Comparison of ENCODE assay signal across 39 cellular contexts in the genomic region with DNA sequence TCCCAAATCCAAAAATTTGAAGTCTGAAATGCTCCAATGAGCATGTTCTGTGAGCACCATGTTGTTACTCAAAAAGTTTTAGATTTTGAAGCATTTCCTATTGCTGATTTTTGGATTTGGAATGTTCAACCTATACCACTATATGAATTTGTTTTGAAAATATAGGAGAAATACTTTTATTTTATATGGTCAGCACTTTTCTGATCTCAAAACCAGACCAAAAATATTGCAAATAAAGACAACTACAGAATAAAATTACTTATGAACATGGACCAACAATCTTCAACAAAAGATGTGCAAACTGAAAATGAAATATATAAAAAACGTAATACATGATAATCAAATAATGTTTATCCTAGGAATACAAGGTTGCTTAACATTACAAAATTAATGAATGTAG.
"Had no signal": no experiment of that assay in that cellular context is flagged by ENCODE, and none has a peak within 500 bp of the region (broad histone marks: within the 10 kb centered on the region; RNA-seq: fewer than 3 reads in every experiment).

No MANE protein-coding gene starts in this region.

- H3K9me3 Mint-ChIP-seq: activated CD4-positive, alpha-beta memory T cell treated with anti-CD3 and anti-CD28 coated beads, Interleukin-2, amount 10 ng/mL, durations not matched to agents 7 days and 5 days; activated CD4-positive, alpha-beta T cell treated with anti-CD3 and anti-CD28 coated beads, Interleukin-2, amount 10 ng/mL, durations not matched to agents 7 days and 5 days; activated naive CD4-positive, alpha-beta T cell treated with anti-CD3 and anti-CD28 coated beads, Interleukin-2, amount 10 ng/mL, durations not matched to agents 7 days and 5 days; activated naive CD4-positive, alpha-beta T cell treated with anti-CD3 and anti-CD28 coated beads, Interleukin-2, amount 50 U/mL, for 24 hours; activated naive CD8-positive, alpha-beta T cell treated with anti-CD3 and anti-CD28 coated beads, Interleukin-2, amount 50 U/mL, for 24 hours; activated T-cell treated with anti-CD3 and anti-CD28 coated beads, Interleukin-2, amount 50 U/mL, for 24 hours; activated T-helper 2 cell treated with anti-CD3 and anti-CD28 coated beads, Interferon-gamma antibody, Interleukin-2, Interleukin-4, amounts not matched to agents 10 μg/mL and 5 μg/mL and 100 μg/mL, durations not matched to agents 14 hours and 24 hours and 36 hours; brain; central memory CD8-positive, alpha-beta T cell; T-helper 1 cell treated with Interleukin-12 subunit alpha and Interleukin-12 subunit beta and Interleukin-4 antibody, amounts not matched to agents 30 μg/mL and 1 μg/mL, for 36 hours; T-helper 2 cell treated with Interferon-gamma antibody and Interleukin-4, amounts not matched to agents 5 μg/mL and 100 μg/mL, for 36 hours had no signal

- H3K27me3 Mint-ChIP-seq: activated CD4-positive, alpha-beta memory T cell treated with anti-CD3 and anti-CD28 coated beads, Interleukin-2, amount 10 ng/mL, durations not matched to agents 7 days and 5 days; activated CD4-positive, alpha-beta T cell treated with anti-CD3 and anti-CD28 coated beads for 36 hours; activated CD4-positive, alpha-beta T cell treated with anti-CD3 and anti-CD28 coated beads, Interleukin-2, amount 10 ng/mL, durations not matched to agents 7 days and 5 days; activated CD8-positive, alpha-beta memory T cell treated with anti-CD3 and anti-CD28 coated beads, Interleukin-2, amount 10 ng/mL, durations not matched to agents 7 days and 5 days; activated naive CD4-positive, alpha-beta T cell treated with anti-CD3 and anti-CD28 coated beads, Interleukin-2, amount 10 ng/mL, durations not matched to agents 7 days and 5 days; activated naive CD4-positive, alpha-beta T cell treated with anti-CD3 and anti-CD28 coated beads, Interleukin-2, amount 50 U/mL, for 24 hours; activated naive CD8-positive, alpha-beta T cell; activated naive CD8-positive, alpha-beta T cell treated with anti-CD3 and anti-CD28 coated beads, Interleukin-2, amount 10 ng/mL, durations not matched to agents 7 days and 5 days; activated naive CD8-positive, alpha-beta T cell treated with anti-CD3 and anti-CD28 coated beads, Interleukin-2, amount 50 U/mL, for 24 hours; activated T-cell treated with anti-CD3 and anti-CD28 coated beads, Interleukin-2, amount 50 U/mL, for 24 hours; brain; central memory CD8-positive, alpha-beta T cell had no signal

- H3K4me1 ChIP-seq: ascending aorta had no signal

- DNase-seq: activated CD4-positive, alpha-beta memory T cell treated with anti-CD3 and anti-CD28 coated beads, Interleukin-2, amount 10 ng/mL, durations not matched to agents 7 days and 5 days; activated CD4-positive, alpha-beta T cell treated with anti-CD3 and anti-CD28 coated beads for 1 hour; activated CD4-positive, alpha-beta T cell treated with anti-CD3 and anti-CD28 coated beads for 36 hours; activated CD4-positive, alpha-beta T cell treated with anti-CD3 and anti-CD28 coated beads for 48 hours; activated CD4-positive, alpha-beta T cell treated with anti-CD3 and anti-CD28 coated beads, Interleukin-2, amount 10 ng/mL, durations not matched to agents 7 days and 5 days; activated CD4-positive, alpha-beta T cell treated with anti-CD3 and anti-CD28 coated beads, Interleukin-2, amount 50 U/mL, for 48 hours; activated CD4-positive, CD25-positive, alpha-beta regulatory T cell; activated CD8-positive, alpha-beta memory T cell treated with anti-CD3 and anti-CD28 coated beads for 24 hours; activated CD8-positive, alpha-beta memory T cell treated with anti-CD3 and anti-CD28 coated beads, Interleukin-2, amount 10 ng/mL, durations not matched to agents 7 days and 5 days; activated CD8-positive, alpha-beta memory T cell treated with anti-CD3 and anti-CD28 coated beads, Interleukin-2, amount 50 U/mL, for 48 hours; activated CD8-positive, alpha-beta T cell treated with anti-CD3 and anti-CD28 coated beads, Interleukin-2, amount 10 ng/mL, durations not matched to agents 7 days and 5 days; activated effector memory CD4-positive, alpha-beta T cell treated with Interleukin-2 at 50 U/mL for 16 hours; activated gamma-delta T cell; activated naive CD4-positive, alpha-beta T cell treated with anti-CD3 and anti-CD28 coated beads, Interleukin-2, amount 10 ng/mL, durations not matched to agents 7 days and 5 days; activated naive CD4-positive, alpha-beta T cell treated with Interleukin-2 at 50 U/mL for 16 hours; activated naive CD8-positive, alpha-beta T cell treated with anti-CD3 and anti-CD28 coated beads, Interleukin-2, amount 10 ng/mL, durations not matched to agents 7 days and 5 days; activated naive CD8-positive, alpha-beta T cell treated with anti-CD3 and anti-CD28 coated beads, Interleukin-2, amount 50 U/mL, for 24 hours; activated T-cell treated with anti-CD3 and anti-CD28 coated beads, Interleukin-2, amount 50 U/mL, for 24 hours; activated T-cell treated with anti-CD3 and anti-CD28 coated beads, Interleukin-2, amount 50 U/mL, for 48 hours; amygdala; anterior cingulate cortex; caudate nucleus; cerebellar nuclear complex; T-helper 1 cell; T-helper 2 cell; T-helper 9 cell; WERI-Rb-1 had no signal

- H3K9me3 ChIP-seq: ascending aorta had no signal

- H3K36me3 ChIP-seq: ascending aorta, cardiac muscle cell, WERI-Rb-1 had no signal

- ATAC-seq: activated CD4-positive, alpha-beta T cell treated with anti-CD3 and anti-CD28 coated beads for 36 hours; activated CD4-positive, CD25-positive, alpha-beta regulatory T cell treated with anti-CD3 and anti-CD28 coated beads, Interleukin-2, amount 50 U/mL, for 24 hours; activated CD8-positive, alpha-beta memory T cell treated with anti-CD3 and anti-CD28 coated beads, Interleukin-2, amount 10 ng/mL, durations not matched to agents 7 days and 5 days; activated CD8-positive, alpha-beta T cell treated with anti-CD3 and anti-CD28 coated beads, Interleukin-2, amount 10 ng/mL, durations not matched to agents 7 days and 5 days; activated naive CD8-positive, alpha-beta T cell treated with anti-CD3 and anti-CD28 coated beads, Interleukin-2, amount 50 U/mL, for 24 hours; WTC11 had no signal

- FAIRE-seq: bronchial epithelial cell had no signal

- H3K4me3 Mint-ChIP-seq: activated CD4-positive, alpha-beta memory T cell treated with anti-CD3 and anti-CD28 coated beads, Interleukin-2, amount 10 ng/mL, durations not matched to agents 7 days and 5 days; activated CD4-positive, alpha-beta T cell treated with anti-CD3 and anti-CD28 coated beads for 36 hours; activated CD4-positive, alpha-beta T cell treated with anti-CD3 and anti-CD28 coated beads, Interleukin-2, amount 10 ng/mL, durations not matched to agents 7 days and 5 days; activated CD8-positive, alpha-beta memory T cell treated with anti-CD3 and anti-CD28 coated beads, Interleukin-2, amount 10 ng/mL, durations not matched to agents 7 days and 5 days; activated CD8-positive, alpha-beta T cell treated with anti-CD3 and anti-CD28 coated beads, Interleukin-2, amount 10 ng/mL, durations not matched to agents 7 days and 5 days; activated naive CD4-positive, alpha-beta T cell treated with anti-CD3 and anti-CD28 coated beads, Interleukin-2, amount 10 ng/mL, durations not matched to agents 7 days and 5 days; activated naive CD4-positive, alpha-beta T cell treated with anti-CD3 and anti-CD28 coated beads, Interleukin-2, amount 50 U/mL, for 24 hours; activated naive CD8-positive, alpha-beta T cell; activated naive CD8-positive, alpha-beta T cell treated with anti-CD3 and anti-CD28 coated beads, Interleukin-2, amount 10 ng/mL, durations not matched to agents 7 days and 5 days; activated naive CD8-positive, alpha-beta T cell treated with anti-CD3 and anti-CD28 coated beads, Interleukin-2, amount 50 U/mL, for 24 hours; activated T-cell treated with anti-CD3 and anti-CD28 coated beads, Interleukin-2, amount 50 U/mL, for 24 hours; brain; central memory CD8-positive, alpha-beta T cell; T-helper 1 cell treated with Interleukin-12 subunit alpha and Interleukin-12 subunit beta and Interleukin-4 antibody, amounts not matched to agents 30 μg/mL and 1 μg/mL, for 36 hours; T-helper 2 cell treated with Interferon-gamma antibody and Interleukin-4, amounts not matched to agents 5 μg/mL and 100 μg/mL, for 36 hours; WTC11 had no signal

- H3K27ac Mint-ChIP-seq: activated CD4-positive, alpha-beta memory T cell treated with anti-CD3 and anti-CD28 coated beads, Interleukin-2, amount 10 ng/mL, durations not matched to agents 7 days and 5 days; activated CD4-positive, alpha-beta T cell treated with anti-CD3 and anti-CD28 coated beads for 36 hours; activated CD4-positive, alpha-beta T cell treated with anti-CD3 and anti-CD28 coated beads, Interleukin-2, amount 10 ng/mL, durations not matched to agents 7 days and 5 days; activated CD8-positive, alpha-beta memory T cell treated with anti-CD3 and anti-CD28 coated beads, Interleukin-2, amount 10 ng/mL, durations not matched to agents 7 days and 5 days; activated CD8-positive, alpha-beta T cell treated with anti-CD3 and anti-CD28 coated beads, Interleukin-2, amount 10 ng/mL, durations not matched to agents 7 days and 5 days; activated naive CD4-positive, alpha-beta T cell treated with anti-CD3 and anti-CD28 coated beads, Interleukin-2, amount 10 ng/mL, durations not matched to agents 7 days and 5 days; activated naive CD4-positive, alpha-beta T cell treated with anti-CD3 and anti-CD28 coated beads, Interleukin-2, amount 50 U/mL, for 24 hours; activated naive CD8-positive, alpha-beta T cell; activated naive CD8-positive, alpha-beta T cell treated with anti-CD3 and anti-CD28 coated beads, Interleukin-2, amount 10 ng/mL, durations not matched to agents 7 days and 5 days; activated naive CD8-positive, alpha-beta T cell treated with anti-CD3 and anti-CD28 coated beads, Interleukin-2, amount 50 U/mL, for 24 hours; activated T-cell treated with anti-CD3 and anti-CD28 coated beads, Interleukin-2, amount 50 U/mL, for 24 hours; activated T-helper 2 cell treated with anti-CD3 and anti-CD28 coated beads, Interferon-gamma antibody, Interleukin-2, Interleukin-4, amounts not matched to agents 10 μg/mL and 5 μg/mL and 100 μg/mL, durations not matched to agents 14 hours and 24 hours and 36 hours; brain; T-helper 1 cell treated with Interleukin-12 subunit alpha and Interleukin-12 subunit beta and Interleukin-4 antibody, amounts not matched to agents 30 μg/mL and 1 μg/mL, for 36 hours; T-helper 2 cell treated with Interferon-gamma antibody and Interleukin-4, amounts not matched to agents 5 μg/mL and 100 μg/mL, for 36 hours; WTC11 had no signal

- H3K27ac ChIP-seq: ascending aorta, WERI-Rb-1 had no signal

- H3K27me3 ChIP-seq: ascending aorta, cardiac muscle cell had no signal

- H3K4me3 ChIP-seq: ascending aorta, cardiac muscle cell had no signal

- H3K4me1 Mint-ChIP-seq: activated CD4-positive, alpha-beta memory T cell treated with anti-CD3 and anti-CD28 coated beads, Interleukin-2, amount 10 ng/mL, durations not matched to agents 7 days and 5 days; activated CD4-positive, alpha-beta T cell treated with anti-CD3 and anti-CD28 coated beads for 36 hours; activated CD8-positive, alpha-beta memory T cell treated with anti-CD3 and anti-CD28 coated beads, Interleukin-2, amount 10 ng/mL, durations not matched to agents 7 days and 5 days; activated naive CD4-positive, alpha-beta T cell treated with anti-CD3 and anti-CD28 coated beads, Interleukin-2, amount 10 ng/mL, durations not matched to agents 7 days and 5 days; activated naive CD4-positive, alpha-beta T cell treated with anti-CD3 and anti-CD28 coated beads, Interleukin-2, amount 50 U/mL, for 24 hours; activated naive CD8-positive, alpha-beta T cell treated with anti-CD3 and anti-CD28 coated beads, Interleukin-2, amount 50 U/mL, for 24 hours; central memory CD8-positive, alpha-beta T cell had no signal
